Comparison of ENCODE assay signal across 8 cellular contexts in genomic region chr2:230908595-230909191, GRCh38. TPM values are rescaled to one million over a fixed set of nuclear protein-coding genes. Genes with fewer than 3 reads are reported as not detected.
DNase-seq lines count a peak whose midpoint lies in the region; ATAC-seq and TF ChIP-seq lines count a peak whose summit lies in the region.

No MANE protein-coding gene starts in this region.

- no peaks in the 10 kb centered on the region for H3K27me3 ChIP-seq in spleen (replicated peaks in 1 of 7)
- no peaks in the 10 kb centered on the region for H3K27me3 ChIP-seq in Karpas-422 (ENCODE audit: low read length)

- intact Hi-C loops in spleen (cut with DNase I; ENCODE audit: low total_unique reads) = no loop called here

- no peaks in the 10 kb centered on the region for H3K79me2 ChIP-seq in Karpas-422 (ENCODE audit: low read length)

- ATAC-seq in HG02610 (IDR thresholded peaks at IDR 0.05; ENCODE audit: unreplicated experiment) (peak; percentile 38), T-helper 17 cell (no peak), GM19452 (IDR thresholded peaks at IDR 0.05; ENCODE audit: unreplicated experiment) (no peak)

- H3K9ac ChIP-seq in Karpas-422 (ENCODE audit: low read length) = no peak overlapping the region

- H3K4me1 ChIP-seq in spleen (peaks cover 0 to 27% (median 3%) of the 10 kb centered on the region in 6 donors), Karpas-422 (ENCODE audit: low read length) (peaks cover 73% of the 10 kb centered on the region)

- TF ChIP-seq CTCF in spleen (IDR thresholded peaks at IDR 0.05 in 8 of 11, conservative IDR thresholded peaks at IDR 0.05 in 3 of 11) = no peak

- H3K9me2 ChIP-seq in Karpas-422 (replicated peaks; ENCODE audit: insufficient read depth, low read length) = no peaks in the 10 kb centered on the region

- no peaks in the 10 kb centered on the region for H4K20me1 ChIP-seq in Karpas-422 (ENCODE audit: insufficient read depth, low read depth, low read length)

- DNase-seq in AG08396 (ENCODE audit: low spot score) (peak; percentile 84), T-helper 17 cell (no peak), dermis blood vessel endothelial cell (peak; percentile 9), spleen (peak; percentile 62), Karpas-422 (no peak), GM19240 (ENCODE audit: insufficient read length, low spot score) (no peak)

- H3K9me3 ChIP-seq in T-helper 17 cell (ENCODE audit: control insufficient read depth, low read length, poor library complexity, severe bottlenecking) (no peaks in the 10 kb centered on the region), spleen (no peaks in the 10 kb centered on the region), Karpas-422 (ENCODE audit: low read length) (no peaks in the 10 kb centered on the region)

- no peak overlapping the region for H3K4me3 Mint-ChIP-seq in T-helper 17 cell

- H3K4me3 ChIP-seq in spleen = no peak overlapping the region
- H3K4me3 ChIP-seq in Karpas-422 (ENCODE audit: low read length) = no peak overlapping the region

- H2AFZ ChIP-seq in Karpas-422 (ENCODE audit: low read length) = no peak overlapping the region

- TF ChIP-seq POLR2A in spleen (IDR thresholded peaks at IDR 0.05) = no peak

- 62 to 81% (median 66%) methylated on average over 10 of the region's 10 CpGs for WGBS in spleen, 5 donors

- peaks cover 8% of the 10 kb centered on the region for H3K27me3 Mint-ChIP-seq in T-helper 17 cell

- H3K4me1 Mint-ChIP-seq in T-helper 17 cell = peaks cover 32% of the 10 kb centered on the region

- peak overlapping the region; percentile 87 for H3K27ac Mint-ChIP-seq in T-helper 17 cell

- H3K36me3 ChIP-seq in spleen = peaks cover 0 to 10% (median 0%) of the 10 kb centered on the region in 6 donors
- H3K36me3 ChIP-seq in Karpas-422 (ENCODE audit: insufficient read depth, low read length) = no peaks in the 10 kb centered on the region

- peaks cover 6% of the 10 kb centered on the region for H3K36me3 Mint-ChIP-seq in T-helper 17 cell (ENCODE audit: low read depth)

- H3K4me2 ChIP-seq in Karpas-422 (ENCODE audit: low read depth, low read length, poor library complexity, severe bottlenecking) = no peak overlapping the region

- H3K27ac ChIP-seq in spleen (no peak overlapping the region), Karpas-422 (ENCODE audit: low read length) (no peak overlapping the region)

RNA-seq across cellular contexts. Expression of gene GPR55, which starts 16.3 kb away (rescaled TPM):
- 1 to 10 TPM; 3.8 to 8.3 TPM for total RNA-seq in T-helper 17 cell
- total RNA-seq in dermis blood vessel endothelial cell = not detected in 2 replicates
- 1 to 10 TPM; 2.5 to 6.8 (median 5.2) TPM for total RNA-seq in spleen
- polyA plus RNA-seq in spleen = 1 to 10 TPM in 2 of 3 donors, under 1 TPM in 1; 0.86 to 2.0 (median 1.7) TPM
- 2.9 and 9.5 TPM in 2 replicates for total RNA-seq in Karpas-422 (2014; rRNA removed; shearing (Covaris generic); ENCODE audit: low replicate concordance)

RNA-seq across cellular contexts. Expression of gene ITM2C, which starts 44.0 kb away (rescaled TPM):
- total RNA-seq in T-helper 17 cell = 10 to 100 TPM; 15.3 to 18.6 TPM
- total RNA-seq in dermis blood vessel endothelial cell = 38.7 and 69.9 TPM in 2 replicates
- total RNA-seq in spleen = 100 to 1,000 TPM in 2 of 7 donors, 10 to 100 TPM in 5; 58.5 to 150 (median 87.6) TPM
- 100 to 1,000 TPM in 2 of 3 donors, 10 to 100 TPM in 1; 97.5 to 148 (median 108) TPM for polyA plus RNA-seq in spleen
- 0.19 TPM in 1 of 2 replicates, not detected in the other for total RNA-seq in Karpas-422 (2014; rRNA removed; shearing (Covaris generic); ENCODE audit: low replicate concordance)

Comparison
In these comparisons a context has a peak if more than half of its experiments do, and no peak if none do; other contexts are left out.
1. DNase-seq: peak in AG08396 (single experiment), dermis blood vessel endothelial cell (single experiment) and spleen (single experiment); none in T-helper 17 cell (0 of 3), Karpas-422 (single experiment) and GM19240 (single experiment).
2. RNA of gene ITM2C, which starts 44.0 kb away (total RNA-seq): 58.5 to 150 TPM in spleen, 38.7 to 69.9 TPM in dermis blood vessel endothelial cell and 15.3 to 18.6 TPM in T-helper 17 cell; 0.19 TPM in Karpas-422; every median in the first group is over 10 times any median in the second.